Comparison of ENCODE assay signal across 11 cellular contexts in the genomic region with DNA sequence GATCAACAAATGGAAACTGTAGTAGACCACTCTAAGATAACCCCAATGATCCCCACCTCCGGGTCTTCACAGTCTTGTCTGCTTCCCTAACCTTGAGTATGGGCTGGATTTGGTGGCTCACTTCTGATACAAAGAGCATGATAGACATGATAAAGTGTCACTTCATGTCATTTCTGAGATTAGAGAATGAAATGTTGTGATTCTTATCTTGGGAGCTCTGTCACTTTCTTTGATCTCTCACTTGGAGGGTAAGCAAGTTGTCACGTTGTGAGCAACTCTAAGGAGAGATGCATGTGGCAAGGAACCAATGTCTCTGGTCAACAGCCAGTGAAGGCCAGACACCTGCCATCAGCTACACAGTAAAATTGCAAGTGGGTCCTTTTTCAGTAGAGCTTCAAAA. TPM values are rescaled to one million over a fixed set of nuclear protein-coding genes. Genes with fewer than 3 reads are reported as not detected.
"Had no signal": no experiment of that assay in that cellular context is flagged by ENCODE, and none has a peak within 500 bp of the region (broad histone marks: within the 10 kb centered on the region; RNA-seq: fewer than 3 reads in every experiment).

No MANE protein-coding gene starts in this region.

- H2AFZ ChIP-seq: GM23248 had no signal

- DNase-seq: GM23248, GOT3, H7, HFFc6 had no signal

- H3K4me3 Mint-ChIP-seq: HFFc6, IgD-negative memory B cell had no signal

- H3K27ac ChIP-seq: GM23248, HL-60 had no signal

- ATAC-seq: HCT116, HepG2 had no signal

- H3K9ac ChIP-seq: GM23248 had no signal

- FAIRE-seq: HepG2 had no signal

- H3K27ac Mint-ChIP-seq: HFFc6, IgD-negative memory B cell had no signal

- H3K4me3 ChIP-seq: GM23248, HAP-1 had no signal

RNA-seq across cellular contexts. Expression of gene DNAH8, which starts 9.2 kb away (rescaled TPM):
- total RNA-seq: GM23248, H4, HepG2, HFFc6, HT1080 had no signal
- polyA plus RNA-seq: GM23248, HepG2 had no signal
